Comparison of ENCODE assay signal across 9 cellular contexts in the genomic region with DNA sequence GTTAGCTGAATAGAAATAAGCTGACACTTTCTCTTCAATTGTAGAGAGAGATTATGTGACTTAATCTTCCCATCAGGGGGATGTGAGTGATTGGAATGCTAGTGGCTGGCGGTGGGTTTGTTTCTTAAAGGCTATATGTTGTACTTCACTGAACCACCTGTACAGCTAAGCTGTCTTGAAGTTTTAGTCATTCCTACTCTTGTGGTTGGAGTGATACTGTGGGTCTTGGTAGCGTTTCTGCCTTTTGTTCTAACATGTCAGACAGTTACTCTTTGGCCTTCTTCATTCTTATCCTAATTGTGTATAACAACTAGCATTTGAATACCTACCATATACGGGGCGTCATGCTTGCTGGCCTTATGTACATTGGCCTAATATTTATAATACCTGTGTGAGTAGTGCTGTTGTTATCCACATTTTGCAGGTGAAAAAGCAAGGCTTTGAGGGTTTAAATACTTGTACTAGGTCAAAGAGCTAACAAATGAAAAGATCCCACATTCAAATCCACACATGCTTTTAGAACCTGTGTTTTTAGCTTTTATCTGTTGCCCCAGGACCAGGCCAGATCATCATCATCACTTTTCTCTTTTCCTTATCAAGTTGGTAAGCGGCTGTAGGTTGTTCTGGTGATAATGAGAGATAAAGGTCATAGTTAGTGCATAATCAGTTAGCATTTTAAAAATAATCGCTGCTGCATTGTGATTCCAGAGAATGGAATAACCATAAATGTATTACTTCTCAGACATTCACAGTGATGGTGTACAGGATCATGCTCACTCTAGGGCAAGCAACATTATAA. TPM values are rescaled to one million over a fixed set of nuclear protein-coding genes. Genes with fewer than 3 reads are reported as not detected.
A peak's percentile ranks its signal among the peaks of the same experiment; 100 is the strongest.
DNase-seq lines count a peak whose midpoint lies in the region; ATAC-seq and TF ChIP-seq lines count a peak whose summit lies in the region.
"Had no signal": no experiment of that assay in that cellular context is flagged by ENCODE, and none has a peak within 500 bp of the region (broad histone marks: within the 10 kb centered on the region; RNA-seq: fewer than 3 reads in every experiment).

No MANE protein-coding gene starts in this region.

- H3K27me3 Mint-ChIP-seq in activated CD8-positive, alpha-beta T cell treated with anti-CD3 and anti-CD28 coated beads for 36 hours: no peaks in the 10 kb centered on the region
- H3K27me3 Mint-ChIP-seq in activated CD8-positive, alpha-beta T cell treated with anti-CD3 and anti-CD28 coated beads, Interleukin-2, amount 10 ng/mL, durations not matched to agents 7 days and 5 days (ENCODE audit: low read depth): no peaks in the 10 kb centered on the region
- H3K27me3 Mint-ChIP-seq in memory B cell: no peaks in the 10 kb centered on the region

- peak; percentile 37 for DNase-seq in activated CD8-positive, alpha-beta T cell treated with anti-CD3 and anti-CD28 coated beads for 36 hours
- no peak for DNase-seq in activated CD8-positive, alpha-beta T cell treated with anti-CD3 and anti-CD28 coated beads, Interleukin-2, amount 10 ng/mL, durations not matched to agents 7 days and 5 days
- DNase-seq in memory B cell (ENCODE audit: low spot score in 2 of 2) (no peak), T-helper 9 cell (no peak), mesenchymal stem cell (no peak)
- no peak for DNase-seq in effector CD8-positive, alpha-beta T cell (lab: John Stamatoyannopoulos, UW)
- DNase-seq: KG1 had no signal

- intact Hi-C loops in activated CD8-positive, alpha-beta T cell treated with anti-CD3 and anti-CD28 coated beads for 36 hours (cut with micrococcal nuclease): no loop called here

- no peak for TF ChIP-seq CTCF in activated CD8-positive, alpha-beta T cell treated with anti-CD3 and anti-CD28 coated beads for 36 hours (IDR thresholded peaks at IDR 0.05)

- POLR2A ChIA-PET in activated CD8-positive, alpha-beta T cell treated with anti-CD3 and anti-CD28 coated beads for 36 hours (lab: Charles Lee): interaction anchor here (0.7 to 1.4 kb wide), 2 partner anchors 20 to 22 kb away, joined by 3 to 4 read pairs; no protein-coding TSS in a partner anchor
- POLR2A ChIA-PET in activated CD8-positive, alpha-beta T cell treated with anti-CD3 and anti-CD28 coated beads, Interleukin-2, amount 10 ng/mL, durations not matched to agents 7 days and 5 days (lab: Charles Lee): interaction anchor here (0.9 kb wide), 1 partner anchor 50 kb away, joined by 3 read pairs; a partner anchor contains a TSS

- no peak overlapping the region for H2BK15ac ChIP-seq in mesenchymal stem cell (ENCODE audit: low read depth, poor library complexity, severe bottlenecking)

- no peak overlapping the region for H4K91ac ChIP-seq in mesenchymal stem cell (ENCODE audit: low read length)

- H3K4me3 Mint-ChIP-seq in activated CD8-positive, alpha-beta T cell treated with anti-CD3 and anti-CD28 coated beads for 36 hours: no peak overlapping the region
- H3K4me3 Mint-ChIP-seq in activated CD8-positive, alpha-beta T cell treated with anti-CD3 and anti-CD28 coated beads, Interleukin-2, amount 10 ng/mL, durations not matched to agents 7 days and 5 days: no peak overlapping the region
- no peak overlapping the region for H3K4me3 Mint-ChIP-seq in memory B cell

- no peak overlapping the region for H2BK12ac ChIP-seq in mesenchymal stem cell (ENCODE audit: low read length in 2 of 2)

- CTCF ChIA-PET in activated CD8-positive, alpha-beta T cell treated with anti-CD3 and anti-CD28 coated beads for 36 hours (lab: Charles Lee): interaction anchor here (1.0 to 2.9 kb wide), 4 partner anchors 10 to 26 kb away, joined by 3 to 13 read pairs (median 7); no protein-coding TSS in a partner anchor
- CTCF ChIA-PET in activated CD8-positive, alpha-beta T cell treated with anti-CD3 and anti-CD28 coated beads, Interleukin-2, amount 10 ng/mL, durations not matched to agents 7 days and 5 days (lab: Charles Lee): interaction anchor here (1.0 to 2.2 kb wide), 5 partner anchors 17 to 134 kb away, joined by 3 to 7 read pairs (median 4); no protein-coding TSS in a partner anchor

- H2AK5ac ChIP-seq in mesenchymal stem cell (ENCODE audit: low read length, severe bottlenecking): no peak overlapping the region

- no peak overlapping the region for H3K9ac ChIP-seq in mesenchymal stem cell (ENCODE audit: low read length)

- peak; percentile 96 for ATAC-seq in activated CD8-positive, alpha-beta T cell treated with anti-CD3 and anti-CD28 coated beads for 36 hours
- no peak for ATAC-seq in activated CD8-positive, alpha-beta T cell treated with anti-CD3 and anti-CD28 coated beads, Interleukin-2, amount 10 ng/mL, durations not matched to agents 7 days and 5 days
- peak; percentile 98 for ATAC-seq in GM21528 (IDR thresholded peaks at IDR 0.05; ENCODE audit: low FRiP score, unreplicated experiment)
- peak; percentile 96 for ATAC-seq in HG03175 (IDR thresholded peaks at IDR 0.05; ENCODE audit: unreplicated experiment)
- ATAC-seq in memory B cell (ENCODE audit: low read depth): no peak

- no peaks in the 10 kb centered on the region for H3K9me3 Mint-ChIP-seq in activated CD8-positive, alpha-beta T cell treated with anti-CD3 and anti-CD28 coated beads for 36 hours
- peaks cover 10% of the 10 kb centered on the region for H3K9me3 Mint-ChIP-seq in activated CD8-positive, alpha-beta T cell treated with anti-CD3 and anti-CD28 coated beads, Interleukin-2, amount 10 ng/mL, durations not matched to agents 7 days and 5 days (ENCODE audit: insufficient read depth)
- no peaks in the 10 kb centered on the region for H3K9me3 Mint-ChIP-seq in memory B cell

- H3K18ac ChIP-seq in mesenchymal stem cell (ENCODE audit: low read depth in 1 of 2, low read length in 2 of 2): no peak overlapping the region

- no peaks in the 10 kb centered on the region for H3K36me3 Mint-ChIP-seq in activated CD8-positive, alpha-beta T cell treated with anti-CD3 and anti-CD28 coated beads for 36 hours (ENCODE audit: low read depth)
- H3K36me3 Mint-ChIP-seq in activated CD8-positive, alpha-beta T cell treated with anti-CD3 and anti-CD28 coated beads, Interleukin-2, amount 10 ng/mL, durations not matched to agents 7 days and 5 days (ENCODE audit: low read depth): peaks cover 11% of the 10 kb centered on the region
- H3K36me3 Mint-ChIP-seq in memory B cell: no peaks in the 10 kb centered on the region

- H4K8ac ChIP-seq in mesenchymal stem cell (ENCODE audit: low read length): no peak overlapping the region

- H3K9me3 ChIP-seq in mesenchymal stem cell (ENCODE audit: control insufficient read depth, low read length): no peaks in the 10 kb centered on the region

- H2BK5ac ChIP-seq in mesenchymal stem cell (ENCODE audit: low read depth, low read length, poor library complexity, severe bottlenecking): no peak overlapping the region

- H3K4me2 ChIP-seq in mesenchymal stem cell (ENCODE audit: low read length, poor library complexity, severe bottlenecking): no peak overlapping the region

- no peak overlapping the region for H2AFZ ChIP-seq in mesenchymal stem cell (ENCODE audit: low read depth, low read length)

- H3K4me3 ChIP-seq in mesenchymal stem cell (ENCODE audit: insufficient read depth in 1 of 2, low read depth in 1 of 2, low read length in 2 of 2): no peak overlapping the region

- H3K27ac ChIP-seq in mesenchymal stem cell (ENCODE audit: low read length, poor library complexity, severe bottlenecking): no peak overlapping the region

- H3K14ac ChIP-seq in mesenchymal stem cell (ENCODE audit: low read length in 2 of 2): no peak overlapping the region

- no peak overlapping the region for H3K23ac ChIP-seq in mesenchymal stem cell (ENCODE audit: low read length in 2 of 2)

- H3K79me1 ChIP-seq in mesenchymal stem cell (replicated peaks; ENCODE audit: low read length, poor library complexity, severe bottlenecking): peaks cover 3% of the 10 kb centered on the region

- no peak overlapping the region for H3K27ac Mint-ChIP-seq in activated CD8-positive, alpha-beta T cell treated with anti-CD3 and anti-CD28 coated beads for 36 hours
- no peak overlapping the region for H3K27ac Mint-ChIP-seq in activated CD8-positive, alpha-beta T cell treated with anti-CD3 and anti-CD28 coated beads, Interleukin-2, amount 10 ng/mL, durations not matched to agents 7 days and 5 days
- H3K27ac Mint-ChIP-seq in memory B cell: peak overlapping the region; percentile 51

- peaks cover 54% of the 10 kb centered on the region for H3K4me1 Mint-ChIP-seq in activated CD8-positive, alpha-beta T cell treated with anti-CD3 and anti-CD28 coated beads for 36 hours (ENCODE audit: low read depth)
- H3K4me1 Mint-ChIP-seq in activated CD8-positive, alpha-beta T cell treated with anti-CD3 and anti-CD28 coated beads, Interleukin-2, amount 10 ng/mL, durations not matched to agents 7 days and 5 days (ENCODE audit: low read depth): peaks cover 18% of the 10 kb centered on the region
- peaks cover 46% of the 10 kb centered on the region for H3K4me1 Mint-ChIP-seq in memory B cell

- no peaks in the 10 kb centered on the region for H3K36me3 ChIP-seq in mesenchymal stem cell (ENCODE audit: control insufficient read depth in 1 of 2, insufficient read depth in 2 of 2, low read depth in 1 of 2, low read length in 2 of 2)

- no peak overlapping the region for H3K4ac ChIP-seq in mesenchymal stem cell (ENCODE audit: low read depth in 1 of 2, low read length in 2 of 2)

- H3K27me3 ChIP-seq in mesenchymal stem cell (ENCODE audit: control insufficient read depth in 1 of 2, insufficient read depth in 1 of 2, low read length in 2 of 2): no peaks in the 10 kb centered on the region

- peaks cover 1% of the 10 kb centered on the region for H3K4me1 ChIP-seq in mesenchymal stem cell (ENCODE audit: control insufficient read depth, insufficient read depth, low read depth, low read length)

- WGBS in mesenchymal stem cell: 88% methylated on average over 1 of the region's 6 CpGs

- no peak overlapping the region for H2BK120ac ChIP-seq in mesenchymal stem cell (ENCODE audit: low read depth, low read length)

RNA-seq across cellular contexts. Expression of a gene that starts 50.2 kb away (rescaled TPM):
- 10 to 100 TPM; 79.1 to 79.5 TPM for total RNA-seq in activated CD8-positive, alpha-beta T cell treated with anti-CD3 and anti-CD28 coated beads for 36 hours
- 100 to 1,000 TPM; 112 to 117 TPM for total RNA-seq in activated CD8-positive, alpha-beta T cell treated with anti-CD3 and anti-CD28 coated beads, Interleukin-2, amount 10 ng/mL, durations not matched to agents 7 days and 5 days
- 16.4 TPM for polyA plus RNA-seq in mesenchymal stem cell (2013, experiment 1 of 2)
- polyA plus RNA-seq in mesenchymal stem cell (2013, experiment 2 of 2): 15.2 TPM

Comparison
In these comparisons a context has a peak if more than half of its experiments do, and no peak if none do; other contexts are left out.
1. ATAC-seq: peak in activated CD8-positive, alpha-beta T cell treated with anti-CD3 and anti-CD28 coated beads for 36 hours (single experiment), GM21528 (single experiment) and HG03175 (single experiment); none in activated CD8-positive, alpha-beta T cell treated with anti-CD3 and anti-CD28 coated beads, Interleukin-2, amount 10 ng/mL, durations not matched to agents 7 days and 5 days (single experiment) and memory B cell (single experiment).